17 cellular contexts compared by ENCODE assay signal in the genomic region with DNA sequence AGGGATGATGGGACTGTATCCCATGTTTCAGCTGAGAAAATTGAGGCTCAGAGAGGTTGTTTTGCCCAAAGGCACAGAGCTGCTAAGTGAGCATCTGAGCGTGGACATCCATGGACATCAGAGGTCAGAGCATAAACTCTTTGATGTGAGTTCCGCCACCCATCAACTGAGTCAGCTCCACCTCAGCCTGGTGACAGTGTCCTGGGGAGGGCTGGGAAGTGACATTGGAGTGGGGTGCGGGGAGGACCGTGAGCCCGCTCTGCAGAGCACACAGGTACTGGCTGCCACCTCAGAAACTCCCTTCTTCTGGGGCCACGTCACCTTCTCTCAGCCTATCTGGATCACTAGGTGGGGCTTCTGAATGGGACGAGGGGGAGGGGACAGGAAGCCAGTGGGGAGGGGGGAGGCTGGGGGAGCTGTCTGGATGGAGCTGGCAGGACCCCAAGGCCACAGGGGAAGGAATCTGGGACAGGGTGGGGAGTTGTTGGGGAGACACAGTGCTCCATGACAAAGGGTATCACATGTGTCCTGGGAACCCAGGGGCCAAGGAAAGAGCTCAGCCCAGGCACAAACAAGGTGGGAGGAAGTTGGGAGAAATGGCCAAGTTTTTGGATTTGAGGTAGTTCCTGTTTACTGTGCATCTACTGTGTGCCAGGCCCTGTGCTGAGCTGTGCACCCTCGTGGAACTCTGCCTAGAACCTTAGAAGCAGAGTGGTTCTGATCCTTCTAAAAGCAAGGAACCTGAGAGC. TPM values are rescaled to one million over a fixed set of nuclear protein-coding genes. Genes with fewer than 3 reads are reported as not detected.
A peak's percentile ranks its signal among the peaks of the same experiment; 100 is the strongest.
DNase-seq lines count a peak whose midpoint lies in the region; ATAC-seq and TF ChIP-seq lines count a peak whose summit lies in the region.
"Had no signal": no experiment of that assay in that cellular context is flagged by ENCODE, and none has a peak within 500 bp of the region (broad histone marks: within the 10 kb centered on the region; RNA-seq: fewer than 3 reads in every experiment).

No MANE protein-coding gene starts in this region.

- H3K4ac ChIP-seq in neuronal stem cell (ENCODE audit: low read length): no peak overlapping the region

- peak; percentile 36 for DNase-seq in SK-N-SH
- DNase-seq in hepatocyte (ENCODE audit: low spot score): no peak
- no peak for DNase-seq in neuronal stem cell (ENCODE audit: low spot score)
- no peak for DNase-seq in mucosa of gallbladder (ENCODE audit: low spot score)
- no peak for DNase-seq in OCI-LY7 (ENCODE audit: low spot score)
- no peak for DNase-seq in GM23248
- no peak for DNase-seq in HPDE6-E6E7 (ENCODE audit: extremely low spot score)
- DNase-seq: CD4-positive, CD25-positive, alpha-beta regulatory T cell; DMS153; EL; NCI-H187 treated with DMSO at 0.1 percent for 48 hours; NCI-H526 treated with DMSO at 0.1 percent for 48 hours; RPMI8226 had no signal

- no peak overlapping the region for H2BK15ac ChIP-seq in neuronal stem cell (ENCODE audit: low read length)

- H3K4me2 ChIP-seq in SK-N-SH (no peak overlapping the region), hepatocyte (peak overlapping the region; percentile 78), neuronal stem cell (ENCODE audit: insufficient read depth, low read length, poor library complexity, severe bottlenecking) (no peak overlapping the region), OCI-LY7 (ENCODE audit: low read length) (no peak overlapping the region), GM23248 (ENCODE audit: unreplicated experiment) (no peak overlapping the region)

- TF ChIP-seq EP300 in SK-N-SH (IDR thresholded peaks at IDR 0.05; ENCODE audit: borderline replicate concordance in 1 of 2, low read depth in 1 of 2, low read length in 1 of 2): no peak

- WGBS in SK-N-SH (ENCODE audit: low lambda C conversion rate): 71% methylated on average over 6 of the region's 8 CpGs
- WGBS in hepatocyte (ENCODE audit: low lambda C conversion rate, missing lambda C conversion rate): 67% methylated on average over 6 of the region's 8 CpGs
- WGBS in neuronal stem cell (ENCODE audit: extremely low coverage in 2 of 2, insufficient read length in 2 of 2, insufficient replicate concordance in 1 of 2), 2 donors: no CpG with 5 or more reads among the region's 8 CpGs
- 68 to 81% methylated on average over 6 to 8 of the region's 8 CpGs for WGBS in GM23248 (ENCODE audit: low coverage in 1 of 2, low lambda C conversion rate in 2 of 2, missing lambda C conversion rate in 2 of 2), 2 experiments

- no peaks in the 10 kb centered on the region for H4K20me1 ChIP-seq in SK-N-SH (ENCODE audit: insufficient read depth)
- no peaks in the 10 kb centered on the region for H4K20me1 ChIP-seq in hepatocyte (ENCODE audit: insufficient read depth, poor library complexity, severe bottlenecking)
- no peaks in the 10 kb centered on the region for H4K20me1 ChIP-seq in OCI-LY7 (ENCODE audit: insufficient read depth, low read length)
- no peaks in the 10 kb centered on the region for H4K20me1 ChIP-seq in GM23248 (ENCODE audit: insufficient read depth)

- H3K14ac ChIP-seq in neuronal stem cell (ENCODE audit: low read length): peak overlapping the region; percentile 17

- H3K4me3 ChIP-seq in SK-N-SH (ENCODE audit: low read depth in 2 of 2, low read length in 1 of 2) (no peak overlapping the region), hepatocyte (no peak overlapping the region), neuronal stem cell (ENCODE audit: low read length in 2 of 2) (no peak overlapping the region), OCI-LY7 (ENCODE audit: low read depth, low read length, poor library complexity, severe bottlenecking) (no peak overlapping the region), GM23248 (no peak overlapping the region)

- H2AK5ac ChIP-seq in neuronal stem cell (ENCODE audit: low read depth, low read length): no peak overlapping the region

- no peak overlapping the region for H4K8ac ChIP-seq in neuronal stem cell (ENCODE audit: low read depth, low read length)

- no peaks in the 10 kb centered on the region; a peak in 1 of 4 replicates for H3K4me1 ChIP-seq in SK-N-SH (ENCODE audit: control insufficient read depth in 1 of 2, insufficient read depth in 2 of 2, low read depth in 1 of 2, low read length in 1 of 2)
- peaks cover 17% of the 10 kb centered on the region for H3K4me1 ChIP-seq in hepatocyte (ENCODE audit: insufficient read depth)
- peaks cover 12 to 16% of the 10 kb centered on the region in 2 donors for H3K4me1 ChIP-seq in neuronal stem cell (ENCODE audit: control insufficient read depth in 2 of 2, insufficient read depth in 1 of 2, low read depth in 1 of 2, low read length in 2 of 2)
- no peaks in the 10 kb centered on the region for H3K4me1 ChIP-seq in OCI-LY7 (ENCODE audit: insufficient read depth, low read length, poor library complexity, severe bottlenecking)
- no peaks in the 10 kb centered on the region for H3K4me1 ChIP-seq in GM23248 (ENCODE audit: insufficient read depth)
- H3K4me1 ChIP-seq: Caco-2 had no signal

- no peak overlapping the region for H3K9ac ChIP-seq in SK-N-SH
- no peak overlapping the region for H3K9ac ChIP-seq in neuronal stem cell (ENCODE audit: low read depth, low read length, poor library complexity)
- no peak overlapping the region for H3K9ac ChIP-seq in GM23248

- H3K27ac ChIP-seq in SK-N-SH (ENCODE audit: low read depth in 2 of 2, low read length in 1 of 2) (no peak overlapping the region), hepatocyte (peak overlapping the region; percentile 95), neuronal stem cell (replicated peaks; ENCODE audit: low read length) (no peak overlapping the region), OCI-LY7 (ENCODE audit: low read depth, low read length, poor library complexity, severe bottlenecking) (no peak overlapping the region), GM23248 (no peak overlapping the region)
- H3K27ac ChIP-seq: 22Rv1 had no signal

- H3K79me2 ChIP-seq in SK-N-SH (ENCODE audit: insufficient read depth): no peaks in the 10 kb centered on the region
- no peaks in the 10 kb centered on the region for H3K79me2 ChIP-seq in hepatocyte
- H3K79me2 ChIP-seq in OCI-LY7 (ENCODE audit: insufficient read depth, low read depth, low read length): no peaks in the 10 kb centered on the region
- no peaks in the 10 kb centered on the region for H3K79me2 ChIP-seq in GM23248 (ENCODE audit: insufficient read depth)

- peak overlapping the region; percentile 100 for H3K23ac ChIP-seq in neuronal stem cell (ENCODE audit: low read depth, low read length, poor library complexity)

- H2BK5ac ChIP-seq in neuronal stem cell (ENCODE audit: low read length): peak overlapping the region; percentile 75

- no peak overlapping the region for H2BK12ac ChIP-seq in neuronal stem cell (ENCODE audit: low read length)

- TF ChIP-seq RAD21 in SK-N-SH (IDR thresholded peaks at IDR 0.05; ENCODE audit: low read length): no peak

- in situ Hi-C loops in GM23248 (cut with MboI): no loop called here

- H3F3A ChIP-seq in SK-N-SH (replicated peaks; ENCODE audit: insufficient read depth): no peaks in the 10 kb centered on the region
- no peaks in the 10 kb centered on the region for H3F3A ChIP-seq in GM23248 (ENCODE audit: insufficient read depth)

- no peak overlapping the region for H4K91ac ChIP-seq in neuronal stem cell (ENCODE audit: low read depth, low read length, poor library complexity)

- H3K9me2 ChIP-seq in SK-N-SH: no peaks in the 10 kb centered on the region
- no peaks in the 10 kb centered on the region for H3K9me2 ChIP-seq in hepatocyte (replicated peaks; ENCODE audit: insufficient read depth)
- H3K9me2 ChIP-seq in OCI-LY7 (ENCODE audit: insufficient read depth, low read length): no peaks in the 10 kb centered on the region
- H3K9me2 ChIP-seq in GM23248 (ENCODE audit: insufficient read depth): no peaks in the 10 kb centered on the region

- H3K9me3 ChIP-seq in SK-N-SH (no peaks in the 10 kb centered on the region), hepatocyte (ENCODE audit: low read depth) (no peaks in the 10 kb centered on the region), neuronal stem cell (replicated peaks in 1 of 2; ENCODE audit: control insufficient read depth in 2 of 2, insufficient read depth in 1 of 2, low read depth in 1 of 2, low read length in 2 of 2) (peaks cover 4 to 5% of the 10 kb centered on the region in 2 donors), OCI-LY7 (ENCODE audit: low read length) (no peaks in the 10 kb centered on the region), GM23248 (ENCODE audit: low read depth) (no peaks in the 10 kb centered on the region)
- H3K9me3 ChIP-seq: Caco-2 had no signal

- POLR2A ChIA-PET in SK-N-SH (lab: Yijun Ruan, JAX) (interaction anchor here (0.6 kb wide), 1 partner anchor 136 kb away, joined by 3 read pairs; no protein-coding TSS in a partner anchor), OCI-LY7 (lab: Charles Lee) (no interaction called here)

- peak overlapping the region; percentile 48 for H3K18ac ChIP-seq in neuronal stem cell (ENCODE audit: low read length)

- no TSS peak for BruUV-seq in OCI-LY7 (replicated peaks; lab: Mats Ljungman, UMichigan)

- H3K79me1 ChIP-seq in neuronal stem cell (ENCODE audit: low read depth, low read length): no peaks in the 10 kb centered on the region

- H2AFZ ChIP-seq in SK-N-SH (ENCODE audit: low read depth) (no peak overlapping the region), hepatocyte (no peak overlapping the region), neuronal stem cell (ENCODE audit: low read length) (peak overlapping the region; percentile 66), OCI-LY7 (ENCODE audit: low read length) (no peak overlapping the region), GM23248 (no peak overlapping the region)

- CTCF ChIA-PET in SK-N-SH (lab: Yijun Ruan, JAX) (interaction anchor here (1.0 to 5.0 kb wide), 8 partner anchors 12 to 310 kb away, joined by 3 to 31 read pairs (median 4); no protein-coding TSS in a partner anchor), OCI-LY7 (lab: Charles Lee; ENCODE audit: unreplicated experiment) (no interaction called here)

- intact Hi-C loops in OCI-LY7 (cut with micrococcal nuclease; ENCODE audit: unreplicated experiment): no loop called here

- TF ChIP-seq CTCF in SK-N-SH (IDR thresholded peaks at IDR 0.05) (no peak), hepatocyte (IDR thresholded peaks at IDR 0.05; ENCODE audit: poor library complexity) (no peak), OCI-LY7 (conservative IDR thresholded peaks at IDR 0.05; ENCODE audit: low read length) (no peak)

- H2BK120ac ChIP-seq in neuronal stem cell (ENCODE audit: low read depth, low read length): no peak overlapping the region

- H3K36me3 ChIP-seq in SK-N-SH (replicated peaks in 1 of 2; ENCODE audit: control insufficient read depth in 1 of 2, insufficient read depth in 2 of 2, low read length in 1 of 2): no peaks in the 10 kb centered on the region
- H3K36me3 ChIP-seq in hepatocyte (replicated peaks; ENCODE audit: insufficient read depth, low read depth): no peaks in the 10 kb centered on the region
- no peaks in the 10 kb centered on the region for H3K36me3 ChIP-seq in neuronal stem cell (replicated peaks in 1 of 2; ENCODE audit: control insufficient read depth in 2 of 2, insufficient read depth in 2 of 2, low read length in 2 of 2)
- no peaks in the 10 kb centered on the region for H3K36me3 ChIP-seq in OCI-LY7 (ENCODE audit: insufficient read depth, low read length)
- no peaks in the 10 kb centered on the region for H3K36me3 ChIP-seq in GM23248 (ENCODE audit: low read depth)

- H3K27me3 ChIP-seq in SK-N-SH (ENCODE audit: insufficient read depth) (peaks cover 34% of the 10 kb centered on the region), hepatocyte (peaks cover 40% of the 10 kb centered on the region), neuronal stem cell (ENCODE audit: control insufficient read depth in 3 of 3, insufficient read depth in 3 of 3, low read depth in 1 of 3, low read length in 3 of 3) (peaks cover 10 to 59% (median 26%) of the 10 kb centered on the region in 3 experiments), GM23248 (replicated peaks; ENCODE audit: insufficient read depth) (peaks cover 56% of the 10 kb centered on the region)

- ATAC-seq in SK-N-SH treated with all-trans-retinoic acid at 6 μM for 48 hours: no peak

RNA-seq across cellular contexts. Expression of a gene that starts 2.5 kb away (rescaled TPM):
- polyA plus RNA-seq in SK-N-SH (2012; rRNA removed): 0.06 and 0.07 TPM in 2 replicates
- polyA plus RNA-seq in SK-N-SH (2012; cell fraction: cytosol; rRNA removed): 0.01 and 0.08 TPM in 2 replicates
- polyA plus RNA-seq in SK-N-SH (2012; cell fraction: nucleus; rRNA removed): 0.07 and 0.23 TPM in 2 replicates
- total RNA-seq in hepatocyte: 12.4 and 29.5 TPM in 2 replicates
- 43.4 and 49.9 TPM in 2 replicates for polyA plus RNA-seq in hepatocyte
- polyA plus RNA-seq in neuronal stem cell (2013, experiment 1 of 2): 0.03 TPM
- 0.07 TPM for polyA plus RNA-seq in neuronal stem cell (2013, experiment 2 of 2)
- total RNA-seq in mucosa of gallbladder: 14.2 TPM
- 0.19 TPM in 1 of 2 replicates, not detected in the other for total RNA-seq in OCI-LY7 (2014; rRNA removed; shearing (Covaris generic))
- total RNA-seq in OCI-LY7 (2022): 2.0 and 2.2 TPM in 2 replicates
- total RNA-seq in GM23248 (2014; rRNA removed; shearing (Covaris generic)): not detected in 2 replicates
- not detected in 2 replicates for polyA plus RNA-seq in GM23248 (2016; fragmentation: Nextera tagmentation; extraction: Ambion mirVana)
- polyA plus RNA-seq: AG04450 had no signal
